Comparison of ENCODE assay signal across 12 cellular contexts in the genomic region with DNA sequence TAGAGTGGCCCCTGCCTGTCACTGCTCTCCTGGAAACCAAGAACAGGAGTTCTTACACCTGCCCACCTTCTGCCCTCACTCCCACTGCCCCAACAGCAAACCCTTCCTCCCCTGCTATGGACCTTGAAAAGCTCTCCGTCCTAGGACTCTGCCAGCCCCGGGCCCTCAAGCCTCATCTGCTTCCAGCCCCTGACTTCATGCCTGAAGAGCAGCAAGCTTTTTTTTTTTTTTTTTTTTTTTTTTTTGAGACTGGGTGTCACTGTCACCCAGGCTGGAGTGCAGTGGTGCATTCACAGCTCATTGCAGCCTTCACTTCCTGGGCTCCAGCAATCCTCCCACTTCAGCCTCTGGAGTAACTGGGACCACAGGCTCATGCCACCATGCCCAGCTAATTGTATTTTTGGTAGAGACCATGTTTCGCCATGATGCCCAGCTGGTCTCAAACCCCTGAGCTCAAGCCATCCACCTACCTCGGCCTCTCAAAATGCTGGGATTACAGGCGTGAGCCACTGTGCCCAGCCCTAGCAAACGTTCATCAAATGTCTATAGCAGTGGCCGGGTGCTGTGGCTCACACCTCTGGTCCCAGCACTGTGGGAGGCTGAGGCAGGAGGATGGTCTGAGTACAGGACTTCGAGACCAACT. TPM values are rescaled to one million over a fixed set of nuclear protein-coding genes. Genes with fewer than 3 reads are reported as not detected.
DNase-seq lines count a peak whose midpoint lies in the region; ATAC-seq, FAIRE-seq and TF ChIP-seq lines count a peak whose summit lies in the region.
"Had no signal": no experiment of that assay in that cellular context is flagged by ENCODE, and none has a peak within 500 bp of the region (broad histone marks: within the 10 kb centered on the region; RNA-seq: fewer than 3 reads in every experiment).

No MANE protein-coding gene starts in this region.

- peaks cover 5% of the 10 kb centered on the region for H3K36me3 ChIP-seq in colonic mucosa

- FAIRE-seq in urothelium cell line (lab: Jason Lieb, UNC): no peak
- FAIRE-seq: bronchial epithelial cell, TTC549 had no signal

- no peaks in the 10 kb centered on the region for H3K4me1 ChIP-seq in colonic mucosa

- no peaks in the 10 kb centered on the region for H3K27me3 Mint-ChIP-seq in activated T-cell treated with anti-CD3 and anti-CD28 coated beads, Interleukin-2, amount 50 U/mL, for 24 hours
- H3K27me3 Mint-ChIP-seq in IgD-negative memory B cell (no peaks in the 10 kb centered on the region), progenitor cell of endocrine pancreas (no peaks in the 10 kb centered on the region)

- peaks cover 100% of the 10 kb centered on the region for H3K36me3 Mint-ChIP-seq in activated T-cell treated with anti-CD3 and anti-CD28 coated beads, Interleukin-2, amount 50 U/mL, for 24 hours (ENCODE audit: low read depth)
- peaks cover 6% of the 10 kb centered on the region for H3K36me3 Mint-ChIP-seq in IgD-negative memory B cell
- peaks cover 17% of the 10 kb centered on the region for H3K36me3 Mint-ChIP-seq in progenitor cell of endocrine pancreas (ENCODE audit: insufficient read depth)

- no peaks in the 10 kb centered on the region for H3K9me3 ChIP-seq in colonic mucosa

- H3K4me1 Mint-ChIP-seq in activated T-cell treated with anti-CD3 and anti-CD28 coated beads, Interleukin-2, amount 50 U/mL, for 24 hours (ENCODE audit: low read depth): peaks cover 49% of the 10 kb centered on the region
- H3K4me1 Mint-ChIP-seq in IgD-negative memory B cell (peaks cover 4 to 20% (median 7%) of the 10 kb centered on the region in 3 donors), progenitor cell of endocrine pancreas (ENCODE audit: low read depth) (peaks cover 5% of the 10 kb centered on the region)

- intact Hi-C loops in colonic mucosa (cut with DNase I): loop anchor here (10.0 kb wide), 1 partner anchor 47 kb away; no protein-coding TSS in a partner anchor

- no peak overlapping the region for H3K4me3 ChIP-seq in colonic mucosa

- no peak overlapping the region for H3K27ac ChIP-seq in colonic mucosa

- no peak overlapping the region for H3K4me3 Mint-ChIP-seq in activated T-cell treated with anti-CD3 and anti-CD28 coated beads, Interleukin-2, amount 50 U/mL, for 24 hours
- peak overlapping the region in 1 of 4 donors; percentile 57 for H3K4me3 Mint-ChIP-seq in IgD-negative memory B cell
- no peak overlapping the region for H3K4me3 Mint-ChIP-seq in progenitor cell of endocrine pancreas (ENCODE audit: low read depth)

- peak overlapping the region; percentile 91 for H3K27ac Mint-ChIP-seq in activated T-cell treated with anti-CD3 and anti-CD28 coated beads, Interleukin-2, amount 50 U/mL, for 24 hours
- peak overlapping the region in 2 of 3 donors; percentile 23 to 72 for H3K27ac Mint-ChIP-seq in IgD-negative memory B cell
- H3K27ac Mint-ChIP-seq in progenitor cell of endocrine pancreas: peak overlapping the region; percentile 33

- H3K9ac ChIP-seq in colonic mucosa (ENCODE audit: low read depth in 2 of 2, low read length in 2 of 2): no peak overlapping the region

- no peak for DNase-seq in activated T-cell treated with anti-CD3 and anti-CD28 coated beads, Interleukin-2, amount 50 U/mL, for 24 hours
- no peak for DNase-seq in activated T-cell treated with anti-CD3 and anti-CD28 coated beads for 4 hours
- DNase-seq in colonic mucosa: peak; percentile 16
- DNase-seq in progenitor cell of endocrine pancreas (ENCODE audit: low spot score, unreplicated experiment): no peak
- no peak for DNase-seq in urothelium cell line (ENCODE audit: low spot score)
- DNase-seq in COLO829 (ENCODE audit: low spot score): no peak
- DNase-seq: left colon, NCI-H510A treated with DMSO at 0.1 percent for 48 hours had no signal

- no peaks in the 10 kb centered on the region for H3K27me3 ChIP-seq in colonic mucosa

- no peak for ATAC-seq in HG03460 (IDR thresholded peaks at IDR 0.05; ENCODE audit: unreplicated experiment)
- ATAC-seq: left colon had no signal

- TF ChIP-seq CTCF in colonic mucosa (IDR thresholded peaks at IDR 0.05) (no peak), progenitor cell of endocrine pancreas (IDR thresholded peaks at IDR 0.05; ENCODE audit: unreplicated experiment) (no peak)

- H3K9me3 Mint-ChIP-seq in activated T-cell treated with anti-CD3 and anti-CD28 coated beads, Interleukin-2, amount 50 U/mL, for 24 hours: no peaks in the 10 kb centered on the region
- H3K9me3 Mint-ChIP-seq in IgD-negative memory B cell (no peaks in the 10 kb centered on the region), progenitor cell of endocrine pancreas (ENCODE audit: low read depth) (no peaks in the 10 kb centered on the region)

RNA-seq across cellular contexts. Expression of a gene that starts 16.9 kb away (rescaled TPM):
- polyA plus RNA-seq in IgD-negative memory B cell: 36.4 TPM
- 10 to 100 TPM; 75.7 to 77.9 TPM for total RNA-seq in colonic mucosa
- total RNA-seq in progenitor cell of endocrine pancreas: 117 and 122 TPM in 2 replicates

RNA-seq across cellular contexts. Expression of a gene that starts 30.3 kb away (rescaled TPM):
- polyA plus RNA-seq in IgD-negative memory B cell: not detected
- total RNA-seq in colonic mucosa (not detected), progenitor cell of endocrine pancreas (not detected in 2 replicates)
- total RNA-seq: bronchial epithelial cell, left colon had no signal

RNA-seq across cellular contexts. Expression of a gene that starts 54.2 kb away (rescaled TPM):
- polyA plus RNA-seq in IgD-negative memory B cell: 32.3 TPM
- total RNA-seq in colonic mucosa (10 to 100 TPM; 60.7 to 88.1 TPM), progenitor cell of endocrine pancreas (26.5 and 30.3 TPM in 2 replicates)

RNA-seq across cellular contexts. Expression of a gene that starts 54.4 kb away (rescaled TPM):
- polyA plus RNA-seq in IgD-negative memory B cell: 11.3 TPM
- total RNA-seq in colonic mucosa (10 to 100 TPM; 11.9 to 20.3 TPM), progenitor cell of endocrine pancreas (10.8 and 11.1 TPM in 2 replicates)

Comparison
In these comparisons a context has a peak if more than half of its experiments do, and no peak if none do; other contexts are left out.
1. H3K27ac Mint-ChIP-seq: peak in every context shown above with its lines; median percentile 91 in activated T-cell treated with anti-CD3 and anti-CD28 coated beads, Interleukin-2, amount 50 U/mL, for 24 hours; 48 in IgD-negative memory B cell; 33 in progenitor cell of endocrine pancreas.